In the genomic region with DNA sequence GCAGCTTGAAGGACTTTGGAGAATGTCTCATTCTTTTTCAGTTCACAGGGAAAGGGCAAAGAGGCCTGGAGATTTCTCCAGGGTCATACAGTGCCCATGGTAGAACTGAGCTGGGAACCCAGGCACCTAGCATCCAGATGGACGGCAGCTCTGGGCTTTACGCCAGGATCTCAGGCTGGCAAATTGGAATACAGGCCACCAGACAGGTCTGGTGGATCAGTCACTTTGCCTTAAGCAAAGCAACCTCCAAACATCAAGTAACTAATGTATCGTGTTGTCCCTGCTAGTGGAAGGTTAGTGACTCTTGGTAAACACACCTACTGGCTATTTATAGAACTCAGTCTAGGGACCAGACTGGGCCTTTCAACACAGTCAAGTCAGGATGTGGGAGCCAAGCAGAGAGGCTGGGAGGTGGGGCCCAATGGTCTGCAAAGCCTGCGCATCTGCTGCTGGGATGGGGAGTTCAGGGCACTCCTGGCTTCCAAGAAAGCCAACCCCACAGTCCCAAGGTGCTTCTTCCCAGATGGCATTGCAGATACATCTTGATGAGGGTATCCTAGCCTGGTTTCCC, we compare ENCODE assay signal across 33 cellular contexts. TPM values are rescaled to one million over a fixed set of nuclear protein-coding genes. Genes with fewer than 3 reads are reported as not detected.
DNase-seq lines count a peak whose midpoint lies in the region; ATAC-seq and TF ChIP-seq lines count a peak whose summit lies in the region.
"Had no signal": no experiment of that assay in that cellular context is flagged by ENCODE, and none has a peak within 500 bp of the region (broad histone marks: within the 10 kb centered on the region; RNA-seq: fewer than 3 reads in every experiment).

No MANE protein-coding gene starts in this region.

- no peak for TF ChIP-seq CTCF in epithelial cell of esophagus (IDR thresholded peaks at IDR 0.05; ENCODE audit: insufficient read depth, low read depth, low read length, missing control alignments)

- peak; percentile 60 for ATAC-seq in left ventricle myocardium superior
- no peak for ATAC-seq in HG03175 (IDR thresholded peaks at IDR 0.05; ENCODE audit: unreplicated experiment)
- ATAC-seq: activated CD4-positive, CD25-positive, alpha-beta regulatory T cell treated with anti-CD3 and anti-CD28 coated beads, Interleukin-2, amount 50 U/mL, for 24 hours; CD8-positive, alpha-beta T cell; left cardiac atrium; Panc1; T-cell had no signal

- no peak overlapping the region for H3K4me3 ChIP-seq in epithelial cell of esophagus (ENCODE audit: low read length)
- H3K4me3 ChIP-seq: cardiac muscle cell, esophagus squamous epithelium, heart right ventricle, ovary, SJCRH30, upper lobe of left lung had no signal

- DNase-seq in DMS 273 (lab: John Stamatoyannopoulos, UW; ENCODE audit: unreplicated experiment) (peak; percentile 65), DMS 273 treated with DMSO at 0.1 percent for 48 hours (lab: John Stamatoyannopoulos, UW) (no peak), left ventricle myocardium superior (no peak), cardiac septum (ENCODE audit: low spot score) (no peak), epithelial cell of esophagus (ENCODE audit: low read depth) (peak; percentile 24), AG08396 (ENCODE audit: low spot score) (no peak)
- no peak for DNase-seq in stimulated activated CD4-positive, alpha-beta T cell treated with anti-CD3 and anti-CD28 coated beads, Interleukin-15, amount 100 ng/mL, for 24 hours
- DNase-seq: 8988T; activated CD4-positive, alpha-beta memory T cell treated with anti-CD3 and anti-CD28 coated beads for 36 hours; activated naive CD8-positive, alpha-beta T cell treated with anti-CD3 and anti-CD28 coated beads for 36 hours; AML-193; aorta; CD8-positive, alpha-beta T cell; DMS79 treated with DMSO at 0.1 percent for 48 hours; esophagus squamous epithelium; foreskin melanocyte; GF-D8; H9; heart right ventricle; left cardiac atrium; mammary epithelial cell; NCI-H1092 treated with DMSO at 0.1 percent for 48 hours; NCI-H187 treated with DMSO at 0.1 percent for 48 hours; NCI-H2227 treated with DMSO at 0.1 percent for 48 hours; ovary; SJCRH30; stimulated activated CD4-positive, alpha-beta T cell treated with anti-CD3 and anti-CD28 coated beads, Interleukin-2, amount 100 ng/mL, for 48 hours; T-cell; upper lobe of left lung had no signal

- intact Hi-C loops in left ventricle myocardium superior (cut with micrococcal nuclease) = no loop called here
- intact Hi-C loops in cardiac septum (cut with DNase I) = no loop called here

RNA-seq across cellular contexts. Expression of a gene that starts 30.2 kb away (rescaled TPM):
- 1,143 TPM for total RNA-seq in left ventricle myocardium superior
- total RNA-seq in cardiac septum = 1,178 TPM

Comparison
In these comparisons a context has a peak if more than half of its experiments do, and no peak if none do; other contexts are left out.
1. DNase-seq: peak in DMS 273 (single experiment) and epithelial cell of esophagus (single experiment); none in DMS 273 treated with DMSO at 0.1 percent for 48 hours (single experiment), left ventricle myocardium superior (single experiment), cardiac septum (single experiment), AG08396 (single experiment) and stimulated activated CD4-positive, alpha-beta T cell treated with anti-CD3 and anti-CD28 coated beads, Interleukin-15, amount 100 ng/mL, for 24 hours (single experiment).